Comparison of ENCODE assay signal across 1 cellular context in genomic region chr11:65662247-65662801, GRCh38.
TF ChIP-seq lines count a peak whose summit lies in the region.

No MANE protein-coding gene starts in this region.

TF ChIP-seq in GM23338, 12 proteins besides CTCF, POLR2A, EP300 and RAD21:
- TF ChIP-seq REST (IDR thresholded peaks at IDR 0.05; ENCODE audit: unreplicated experiment): no peak
- TF ChIP-seq POLR2AphosphoS5 (IDR thresholded peaks at IDR 0.05; ENCODE audit: low read depth): no peak
- TF ChIP-seq ZNF462 (CRISPR knock-in tag; IDR thresholded peaks at IDR 0.05): no peak
- no peak for TF ChIP-seq ETS1 (IDR thresholded peaks at IDR 0.05)
TF ChIP-seq in GM23338: peak in this region for 0.
